9 cellular contexts compared by ENCODE assay signal in the genomic region with DNA sequence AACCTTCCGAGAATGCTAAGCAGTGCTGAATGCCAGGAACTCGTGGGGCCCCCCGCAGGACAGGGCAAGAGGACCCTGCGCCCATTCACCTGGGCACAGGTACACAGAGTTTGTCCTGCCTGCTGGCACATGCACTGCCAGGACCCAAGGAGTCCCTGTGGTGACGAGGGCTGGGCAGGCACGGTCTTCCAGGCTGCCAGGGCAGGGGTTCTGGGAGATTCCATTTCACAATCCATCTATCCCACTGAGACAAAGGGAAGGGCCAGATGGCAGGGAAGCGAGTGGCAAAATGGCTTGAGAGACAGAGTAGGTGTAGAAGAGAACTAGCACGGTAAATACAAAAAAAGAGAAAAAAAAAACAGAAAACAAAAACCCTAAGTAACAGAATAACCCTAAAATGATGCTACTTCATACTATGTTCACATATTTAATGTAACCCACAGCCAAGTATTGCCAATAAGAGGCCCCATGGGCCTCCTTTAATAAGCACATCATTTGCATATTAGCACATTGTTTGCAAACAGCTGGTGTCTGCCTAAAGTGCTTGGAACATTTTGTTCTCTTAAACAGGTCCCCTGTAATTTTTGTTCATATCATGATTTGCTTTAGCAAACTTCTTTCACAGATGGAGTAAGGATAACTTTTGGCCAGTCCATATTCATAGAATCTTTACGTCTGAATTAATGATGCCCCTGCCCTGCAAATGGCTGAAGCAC.
A peak's percentile ranks its signal among the peaks of the same experiment; 100 is the strongest.
DNase-seq lines count a peak whose midpoint lies in the region; ATAC-seq and TF ChIP-seq lines count a peak whose summit lies in the region.
"Had no signal": no experiment of that assay in that cellular context is flagged by ENCODE, and none has a peak within 500 bp of the region (broad histone marks: within the 10 kb centered on the region; RNA-seq: fewer than 3 reads in every experiment).

No MANE protein-coding gene starts in this region.

- H3K27ac ChIP-seq in lower lobe of right lung (no peak overlapping the region), thymus (ENCODE audit: low read depth) (peak overlapping the region; percentile 81), osteoblast (ENCODE audit: low read depth, low read length) (no peak overlapping the region)

- no peak overlapping the region for H3K4me2 ChIP-seq in osteoblast (ENCODE audit: insufficient read depth, low read length)

- H4K20me1 ChIP-seq in osteoblast (ENCODE audit: insufficient read depth, low read length), result no peaks in the 10 kb centered on the region

- H3K9me3 Mint-ChIP-seq in activated naive CD8-positive, alpha-beta T cell (ENCODE audit: low read depth), result no peaks in the 10 kb centered on the region

- H3K27ac Mint-ChIP-seq in activated naive CD8-positive, alpha-beta T cell, result peak overlapping the region; percentile 96

- no peak for TF ChIP-seq CTCF in lower lobe of right lung (IDR thresholded peaks at IDR 0.05)
- no peak for TF ChIP-seq CTCF in osteoblast (IDR thresholded peaks at IDR 0.05; ENCODE audit: extremely low read depth, low read depth, low read length)

- no peaks in the 10 kb centered on the region for H3K79me2 ChIP-seq in osteoblast (ENCODE audit: insufficient read depth, low read length)

- 97% methylated on average over 9 of the region's 9 CpGs for WGBS in thymus

- peaks cover 12% of the 10 kb centered on the region for H3K36me3 Mint-ChIP-seq in activated naive CD8-positive, alpha-beta T cell

- H2AFZ ChIP-seq in osteoblast (ENCODE audit: low read length), result no peak overlapping the region

- no peak for ATAC-seq in lower lobe of right lung
- ATAC-seq in GM18867 (IDR thresholded peaks at IDR 0.05; ENCODE audit: unreplicated experiment), result no peak
- no peak for ATAC-seq in HG03378 (IDR thresholded peaks at IDR 0.05; ENCODE audit: unreplicated experiment)

- peaks cover 62% of the 10 kb centered on the region for H3K4me1 Mint-ChIP-seq in activated naive CD8-positive, alpha-beta T cell (ENCODE audit: low read depth)

- peak overlapping the region; percentile 63 for H3K4me3 Mint-ChIP-seq in activated naive CD8-positive, alpha-beta T cell

- H3K36me3 ChIP-seq in lower lobe of right lung (peaks cover 54% of the 10 kb centered on the region), thymus (ENCODE audit: control insufficient read depth, insufficient read depth) (peaks cover 67% of the 10 kb centered on the region), osteoblast (ENCODE audit: insufficient read depth, low read length) (no peaks in the 10 kb centered on the region)

- H3K9me3 ChIP-seq in lower lobe of right lung (no peaks in the 10 kb centered on the region), thymus (ENCODE audit: control insufficient read depth) (no peaks in the 10 kb centered on the region), osteoblast (ENCODE audit: low read depth, low read length) (no peaks in the 10 kb centered on the region)

- intact Hi-C loops in lower lobe of right lung (cut with DNase I), result loop anchor here (5.0 kb wide), 1 partner anchor 195 kb away; no protein-coding TSS in a partner anchor

- H3K27me3 ChIP-seq in lower lobe of right lung (ENCODE audit: low read depth) (no peaks in the 10 kb centered on the region), thymus (ENCODE audit: control insufficient read depth, insufficient read depth) (no peaks in the 10 kb centered on the region), osteoblast (ENCODE audit: insufficient read depth, low read length) (peaks cover 10% of the 10 kb centered on the region)

- H3K4me1 ChIP-seq in lower lobe of right lung (peaks cover 23% of the 10 kb centered on the region), thymus (ENCODE audit: control insufficient read depth, insufficient read depth, low read length) (no peaks in the 10 kb centered on the region), osteoblast (ENCODE audit: insufficient read depth, low read length) (no peaks in the 10 kb centered on the region)

- no peak overlapping the region for H3K4me3 ChIP-seq in lower lobe of right lung
- no peak overlapping the region for H3K4me3 ChIP-seq in thymus (ENCODE audit: low read length)
- no peak overlapping the region for H3K4me3 ChIP-seq in osteoblast (ENCODE audit: insufficient read depth, low read length)

- peak; percentile 57 for DNase-seq in activated effector memory CD4-positive, alpha-beta T cell treated with anti-CD3 and anti-CD28 coated beads, Interleukin-2, amount 50 U/mL, for 16 hours
- DNase-seq in activated effector memory CD4-positive, alpha-beta T cell treated with Interleukin-2 at 50 U/mL for 16 hours, result no peak
- DNase-seq in lower lobe of right lung (peak; percentile 38), osteoblast (ENCODE audit: insufficient read length, low spot score, missing footprints) (no peak)
- DNase-seq: nucleus accumbens had no signal

- H3K27me3 Mint-ChIP-seq in activated naive CD8-positive, alpha-beta T cell, result no peaks in the 10 kb centered on the region

Comparison
In these comparisons a context has a peak if more than half of its experiments do, and no peak if none do; other contexts are left out.
1. DNase-seq: peak in activated effector memory CD4-positive, alpha-beta T cell treated with anti-CD3 and anti-CD28 coated beads, Interleukin-2, amount 50 U/mL, for 16 hours (single experiment) and lower lobe of right lung (single experiment); none in activated effector memory CD4-positive, alpha-beta T cell treated with Interleukin-2 at 50 U/mL for 16 hours (single experiment) and osteoblast (single experiment).